8 cellular contexts compared by ENCODE assay signal in the genomic region with DNA sequence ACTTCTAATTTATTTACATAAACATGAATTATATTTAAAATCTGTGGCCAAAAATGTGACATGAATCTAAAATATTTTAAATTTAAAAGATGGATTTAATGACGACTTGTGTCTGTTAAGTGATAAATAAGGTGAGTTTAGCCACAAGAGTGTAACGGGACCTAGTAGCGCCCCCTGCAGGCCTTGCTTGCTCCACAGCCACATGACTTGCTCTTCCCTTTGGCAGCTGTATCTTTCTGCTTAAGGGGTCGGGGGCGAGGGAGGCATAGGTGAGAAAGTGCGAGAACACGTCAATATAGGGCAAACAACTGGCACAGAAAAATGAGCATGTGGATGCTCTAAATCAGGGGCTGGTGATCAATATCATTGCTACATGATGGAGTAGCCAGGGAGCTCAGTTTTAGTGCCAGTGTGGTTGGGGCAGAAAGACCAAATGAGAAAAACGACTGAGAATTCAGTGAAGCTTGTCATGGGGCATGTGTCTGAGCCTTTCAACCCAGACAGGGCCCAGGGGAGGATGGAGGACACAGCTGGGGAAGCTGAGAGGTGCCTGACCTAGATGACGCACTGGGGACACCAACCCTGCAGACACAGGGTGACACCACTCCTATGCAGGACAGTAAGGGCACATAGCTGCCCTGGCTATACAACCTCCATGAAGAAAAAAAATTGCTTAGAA. TPM values are rescaled to one million over a fixed set of nuclear protein-coding genes. Genes with fewer than 3 reads are reported as not detected.
DNase-seq lines count a peak whose midpoint lies in the region; ATAC-seq and TF ChIP-seq lines count a peak whose summit lies in the region.

No MANE protein-coding gene starts in this region.

- H3K27me3 ChIP-seq in ovary, result no peaks in the 10 kb centered on the region
- H3K27me3 ChIP-seq in uterus, result no peaks in the 10 kb centered on the region

- TF ChIP-seq POLR2A in ovary (IDR thresholded peaks at IDR 0.05) (no peak), uterus (IDR thresholded peaks at IDR 0.05) (no peak)

- no peak overlapping the region for H3K27ac ChIP-seq in ovary
- no peak overlapping the region for H3K27ac ChIP-seq in uterus

- H3K4me1 ChIP-seq in ovary (ENCODE audit: insufficient read depth), result no peaks in the 10 kb centered on the region
- no peaks in the 10 kb centered on the region for H3K4me1 ChIP-seq in uterus

- ATAC-seq in GM18909 (IDR thresholded peaks at IDR 0.05; ENCODE audit: poor library complexity, unreplicated experiment), result no peak

- H3K36me3 ChIP-seq in ovary (no peaks in the 10 kb centered on the region), uterus (peaks cover 0 to 3% of the 10 kb centered on the region in 2 donors)

- no peak for TF ChIP-seq EP300 in ovary (IDR thresholded peaks at IDR 0.05)

- intact Hi-C loops in ovary (cut with DNase I) (no loop called here), uterus (cut with DNase I; ENCODE audit: low total_unique reads) (no loop called here)

- 64 to 66% (median 65%) methylated on average over 9 of the region's 9 CpGs for WGBS in ovary, 3 donors

- peak; percentile 5 for DNase-seq in NCI-H146 (lab: John Stamatoyannopoulos, UW)
- DNase-seq in NCI-H146 treated with DMSO at 0.1 percent for 48 hours (lab: John Stamatoyannopoulos, UW; ENCODE audit: unreplicated experiment), result no peak
- peak; percentile 13 for DNase-seq in NCI-H1048 (lab: John Stamatoyannopoulos, UW)
- DNase-seq in activated CD8-positive, alpha-beta memory T cell treated with anti-CD3 and anti-CD28 coated beads for 1 hour (ENCODE audit: extremely low read depth in 1 of 2, low read depth in 1 of 2), result peak; percentile 33 to 62
- peak; percentile 24 for DNase-seq in fibroblast of gingiva (ENCODE audit: low read depth)
- peak in 4 of 5 donors; percentile 30 to 61 (median 40) for DNase-seq in ovary
- peak in 1 of 2 donors; percentile 39 for DNase-seq in uterus

- H3K9me3 ChIP-seq in ovary (no peaks in the 10 kb centered on the region), uterus (no peaks in the 10 kb centered on the region)

- no peak overlapping the region for H3K4me3 ChIP-seq in ovary
- H3K4me3 ChIP-seq in uterus, result no peak overlapping the region

- peak in 1 of 3 donors; percentile 12 for TF ChIP-seq CTCF in ovary (IDR thresholded peaks at IDR 0.05)
- TF ChIP-seq CTCF in uterus (IDR thresholded peaks at IDR 0.05), result peak; percentile 17 to 47 (median 30)

RNA-seq across cellular contexts. Expression of a gene that starts 49.8 kb away (rescaled TPM):
- total RNA-seq in ovary (10 to 100 TPM in 6 of 7 donors, 1 to 10 TPM in 1; 7.9 to 14.9 (median 11.4) TPM), uterus (10 to 100 TPM; 11.2 to 22.5 (median 17.3) TPM)
- 1 to 10 TPM; 7.9 to 8.4 TPM for polyA plus RNA-seq in ovary
